8 cellular contexts compared by ENCODE assay signal in genomic region chr1:150322310-150322709, GRCh38.
DNase-seq lines count a peak whose midpoint lies in the region; ATAC-seq and TF ChIP-seq lines count a peak whose summit lies in the region.

No MANE protein-coding gene starts in this region.

- DNase-seq in activated CD4-positive, alpha-beta T cell treated with anti-CD3 and anti-CD28 coated beads for 48 hours, result peak; percentile 45
- DNase-seq in activated CD4-positive, alpha-beta T cell treated with anti-CD3 and anti-CD28 coated beads, Interleukin-2, amount 50 U/mL, for 48 hours, result no peak
- DNase-seq in foreskin fibroblast, result no peak
- DNase-seq in activated CD4-positive, alpha-beta T cell treated with anti-CD3 and anti-CD28 coated beads for 1 hour, result no peak

- peak overlapping the region; percentile 99 for H3K27ac ChIP-seq in VCaP

- no peaks in the 10 kb centered on the region for H3K27me3 Mint-ChIP-seq in stimulated activated naive CD8-positive, alpha-beta T cell treated with anti-CD3 and anti-CD28 coated beads, Interleukin-15, Interleukin-2, amounts not matched to agents 100 ng/mL and 50 ng/mL, for 24 hours

- H3K4me1 Mint-ChIP-seq in stimulated activated naive CD8-positive, alpha-beta T cell treated with anti-CD3 and anti-CD28 coated beads, Interleukin-15, Interleukin-2, amounts not matched to agents 100 ng/mL and 50 ng/mL, for 24 hours (ENCODE audit: low read depth), result peaks cover 36% of the 10 kb centered on the region

- peak overlapping the region; percentile 89 to 95 for H3K4me3 ChIP-seq in foreskin fibroblast (ENCODE audit: low read depth in 1 of 2, low read length in 2 of 2)

- no peaks in the 10 kb centered on the region for H3K9me3 Mint-ChIP-seq in stimulated activated naive CD8-positive, alpha-beta T cell treated with anti-CD3 and anti-CD28 coated beads, Interleukin-15, Interleukin-2, amounts not matched to agents 100 ng/mL and 50 ng/mL, for 24 hours

- TF ChIP-seq CTCF in VCaP (conservative IDR thresholded peaks at IDR 0.05), result no peak
- no peak for TF ChIP-seq CTCF in foreskin fibroblast (IDR thresholded peaks at IDR 0.05; ENCODE audit: low read depth, low read length)

- H3K27ac Mint-ChIP-seq in stimulated activated naive CD8-positive, alpha-beta T cell treated with anti-CD3 and anti-CD28 coated beads, Interleukin-15, Interleukin-2, amounts not matched to agents 100 ng/mL and 50 ng/mL, for 24 hours, result peak overlapping the region; percentile 99

- peaks cover 45% of the 10 kb centered on the region for H3K36me3 Mint-ChIP-seq in stimulated activated naive CD8-positive, alpha-beta T cell treated with anti-CD3 and anti-CD28 coated beads, Interleukin-15, Interleukin-2, amounts not matched to agents 100 ng/mL and 50 ng/mL, for 24 hours (ENCODE audit: low read depth)

- ATAC-seq in GM21717 (IDR thresholded peaks at IDR 0.05; ENCODE audit: unreplicated experiment) (no peak), HG02973 (IDR thresholded peaks at IDR 0.05; ENCODE audit: unreplicated experiment) (no peak)

- H3K4me3 Mint-ChIP-seq in stimulated activated naive CD8-positive, alpha-beta T cell treated with anti-CD3 and anti-CD28 coated beads, Interleukin-15, Interleukin-2, amounts not matched to agents 100 ng/mL and 50 ng/mL, for 24 hours, result peak overlapping the region; percentile 97
